9 cellular contexts compared by ENCODE assay signal in genomic region chr6:52536424-52536916, GRCh38.
DNase-seq lines count a peak whose midpoint lies in the region; ATAC-seq lines count a peak whose summit lies in the region.
"Had no signal": no experiment of that assay in that cellular context is flagged by ENCODE, and none has a peak within 500 bp of the region (broad histone marks: within the 10 kb centered on the region; RNA-seq: fewer than 3 reads in every experiment).

No MANE protein-coding gene starts in this region.

- peak; percentile 36 for ATAC-seq in GM19438 (IDR thresholded peaks at IDR 0.05; ENCODE audit: low read depth, unreplicated experiment)
- peak; percentile 30 for ATAC-seq in HG02938 (IDR thresholded peaks at IDR 0.05; ENCODE audit: unreplicated experiment)

- DNase-seq in RPMI8226 (peak; percentile 89), NCI-H146 treated with DMSO at 0.1 percent for 48 hours (lab: John Stamatoyannopoulos, UW; ENCODE audit: unreplicated experiment) (no peak), activated gamma-delta T cell treated with Interleukin-2 at 50 U/mL for 16 hours (no peak), NCI-H524 treated with DMSO at 0.1 percent for 48 hours (lab: John Stamatoyannopoulos, UW) (no peak), NCI-H1048 (lab: John Stamatoyannopoulos, UW) (no peak)
- DNase-seq: NCI-H345 had no signal

- peak overlapping the region; percentile 36; the same call in 1 of the 2 replicates for H3K4me3 ChIP-seq in GM08714 (ENCODE audit: low read length)
